ENCODE assay signal across 8 cellular contexts in the genomic region with DNA sequence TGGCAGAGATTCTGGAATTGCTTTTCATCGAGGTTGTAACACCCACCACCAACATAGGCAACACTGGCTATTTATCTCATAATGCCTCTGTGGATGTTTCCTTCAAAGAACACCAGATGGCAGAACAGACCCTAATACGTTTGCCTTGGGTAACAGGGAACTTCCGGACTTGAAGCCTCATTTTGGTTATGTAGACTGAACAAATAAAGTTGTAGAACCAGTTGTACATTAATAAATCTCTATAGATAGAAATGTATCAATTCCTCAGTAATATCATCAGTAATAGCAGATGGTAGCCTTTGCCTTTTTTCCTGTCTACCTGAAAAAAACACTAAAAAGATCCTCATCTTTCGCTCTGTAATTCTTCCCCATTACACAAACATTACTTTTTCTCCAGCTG. TPM values are rescaled to one million over a fixed set of nuclear protein-coding genes. Genes with fewer than 3 reads are reported as not detected.
DNase-seq lines count a peak whose midpoint lies in the region; ATAC-seq and TF ChIP-seq lines count a peak whose summit lies in the region.

No MANE protein-coding gene starts in this region.

- TF ChIP-seq CTCF in HEK293 (tag by site-specific recombination; IDR thresholded peaks at IDR 0.05): peak; percentile 38; the same call in 1 of the 2 replicates
- TF ChIP-seq CTCF in neural progenitor cell (IDR thresholded peaks at IDR 0.05): peak; percentile 82

- no peaks in the 10 kb centered on the region for H3K27me3 ChIP-seq in neural progenitor cell

- peaks cover 6% of the 10 kb centered on the region for H3K4me1 ChIP-seq in HEK293 (ENCODE audit: control insufficient read depth, insufficient read depth, low read length)
- peaks cover 4% of the 10 kb centered on the region for H3K4me1 ChIP-seq in neural progenitor cell

- POLR2A ChIA-PET in HEK293 (lab: Yijun Ruan, JAX): no interaction called here
- POLR2A ChIA-PET in activated CD4-positive, alpha-beta memory T cell treated with anti-CD3 and anti-CD28 coated beads for 36 hours (lab: Charles Lee): interaction anchor here (0.7 kb wide), 1 partner anchor 210 kb away, joined by 3 read pairs; no protein-coding TSS in a partner anchor

- peaks cover 13% of the 10 kb centered on the region for H3K4me1 Mint-ChIP-seq in activated CD4-positive, alpha-beta memory T cell treated with anti-CD3 and anti-CD28 coated beads for 36 hours (ENCODE audit: low read depth)
- peaks cover 12% of the 10 kb centered on the region for H3K4me1 Mint-ChIP-seq in neural progenitor cell

- H4K20me1 ChIP-seq in neural progenitor cell (ENCODE audit: low read depth): no peaks in the 10 kb centered on the region

- ATAC-seq in GM18505 (IDR thresholded peaks at IDR 0.05; ENCODE audit: unreplicated experiment): no peak

- H3F3A ChIP-seq in neural progenitor cell (ENCODE audit: low read depth): peaks cover 3% of the 10 kb centered on the region

- DNase-seq in DMS114 treated with DMSO at 0.1 percent for 48 hours (lab: John Stamatoyannopoulos, UW; ENCODE audit: unreplicated experiment) (peak; percentile 55), NCI-H446 (lab: John Stamatoyannopoulos, UW) (peak; percentile 22 to 63), fibroblast of peridontal ligament (ENCODE audit: extremely low read depth) (peak; percentile 91), neural progenitor cell (ENCODE audit: low spot score) (peak; percentile 73), ecto neural progenitor cell (ENCODE audit: low spot score) (no peak)
- DNase-seq in activated CD4-positive, alpha-beta memory T cell treated with anti-CD3 and anti-CD28 coated beads for 36 hours: peak; percentile 28

- no peaks in the 10 kb centered on the region for H3K36me3 Mint-ChIP-seq in activated CD4-positive, alpha-beta memory T cell treated with anti-CD3 and anti-CD28 coated beads for 36 hours
- no peaks in the 10 kb centered on the region for H3K36me3 Mint-ChIP-seq in neural progenitor cell

- peak overlapping the region; percentile 24 for H3K27ac Mint-ChIP-seq in activated CD4-positive, alpha-beta memory T cell treated with anti-CD3 and anti-CD28 coated beads for 36 hours
- no peak overlapping the region for H3K27ac Mint-ChIP-seq in neural progenitor cell

- no peak overlapping the region for H3K9ac ChIP-seq in neural progenitor cell

- intact Hi-C loops in activated CD4-positive, alpha-beta memory T cell treated with anti-CD3 and anti-CD28 coated beads for 36 hours (cut with micrococcal nuclease): loop anchor here (1.0 to 5.0 kb wide), 7 partner anchors 51 to 418 kb away; no protein-coding TSS in a partner anchor

- no peak overlapping the region for H2AFZ ChIP-seq in neural progenitor cell (replicated peaks)

- CTCF ChIA-PET in HEK293 (lab: Yijun Ruan, JAX): interaction anchor here (0.6 to 3.6 kb wide), 29 partner anchors 11 to 605 kb away, joined by 3 to 32 read pairs (median 4); no protein-coding TSS in a partner anchor
- CTCF ChIA-PET in activated CD4-positive, alpha-beta memory T cell treated with anti-CD3 and anti-CD28 coated beads for 36 hours (lab: Charles Lee): interaction anchor here (0.7 to 2.4 kb wide), 16 partner anchors 10 to 437 kb away, joined by 3 to 21 read pairs (median 3); no protein-coding TSS in a partner anchor

- no peak overlapping the region for H3K4me3 ChIP-seq in HEK293 (ENCODE audit: low read depth, low read length)
- H3K4me3 ChIP-seq in neural progenitor cell: no peak overlapping the region

- H3K9me3 Mint-ChIP-seq in activated CD4-positive, alpha-beta memory T cell treated with anti-CD3 and anti-CD28 coated beads for 36 hours: no peaks in the 10 kb centered on the region
- H3K9me3 Mint-ChIP-seq in neural progenitor cell: no peaks in the 10 kb centered on the region

- H3K36me3 ChIP-seq in HEK293 (ENCODE audit: control insufficient read depth in 2 of 2, insufficient read depth in 1 of 2, low read length in 2 of 2): no peaks in the 10 kb centered on the region
- H3K36me3 ChIP-seq in neural progenitor cell: no peaks in the 10 kb centered on the region

- H3K9me3 ChIP-seq in HEK293 (ENCODE audit: control insufficient read depth, insufficient read depth, low read depth, low read length) (no peaks in the 10 kb centered on the region), neural progenitor cell (ENCODE audit: low read depth) (no peaks in the 10 kb centered on the region)

- no peak overlapping the region for H3K4me2 ChIP-seq in neural progenitor cell

- no peak overlapping the region for H3K27ac ChIP-seq in HEK293 (ENCODE audit: extremely low read depth, low read depth, low read length)
- no peak overlapping the region for H3K27ac ChIP-seq in neural progenitor cell

- TF ChIP-seq POLR2A in GM18505 (IDR thresholded peaks at IDR 0.05; ENCODE audit: borderline replicate concordance, extremely low read depth, insufficient read depth, insufficient read length): no peak

- H3K4me3 Mint-ChIP-seq in activated CD4-positive, alpha-beta memory T cell treated with anti-CD3 and anti-CD28 coated beads for 36 hours: peak overlapping the region; percentile 11
- H3K4me3 Mint-ChIP-seq in neural progenitor cell: no peak overlapping the region

- no peaks in the 10 kb centered on the region for H3K27me3 Mint-ChIP-seq in activated CD4-positive, alpha-beta memory T cell treated with anti-CD3 and anti-CD28 coated beads for 36 hours
- H3K27me3 Mint-ChIP-seq in neural progenitor cell (ENCODE audit: insufficient read depth, low read depth): peaks cover 10% of the 10 kb centered on the region

- H3K79me2 ChIP-seq in neural progenitor cell (ENCODE audit: low read depth): no peaks in the 10 kb centered on the region

TF ChIP-seq in HEK293, 187 proteins besides CTCF, POLR2A, EP300 and RAD21:
- TF ChIP-seq ZNF654 (tag by site-specific recombination; IDR thresholded peaks at IDR 0.05; ENCODE audit: low read depth): peak; percentile 88
- 0 out of 2 replicates have a peak, but pooled peaks have one; percentile 19 for TF ChIP-seq ZNF561 (tag by site-specific recombination; IDR thresholded peaks at IDR 0.05; ENCODE audit: borderline replicate concordance)
- no peak for TF ChIP-seq WT1 (tag by site-specific recombination; IDR thresholded peaks at IDR 0.05)
TF ChIP-seq in HEK293: peak in this region for 2.

RNA-seq across cellular contexts. Expression of a gene that starts 25.9 kb away (rescaled TPM):
- total RNA-seq in activated CD4-positive, alpha-beta memory T cell treated with anti-CD3 and anti-CD28 coated beads for 36 hours: not detected
- not detected in 2 replicates for total RNA-seq in neural progenitor cell (ENCODE audit: low replicate concordance)

RNA-seq across cellular contexts. Expression of a gene that starts 47.3 kb away (rescaled TPM):
- 10 to 100 TPM; 75.1 to 78.5 TPM for total RNA-seq in activated CD4-positive, alpha-beta memory T cell treated with anti-CD3 and anti-CD28 coated beads for 36 hours
- 1.7 and 2.1 TPM in 2 replicates for total RNA-seq in neural progenitor cell (ENCODE audit: low replicate concordance)

Comparison
In these comparisons a context has a peak if more than half of its experiments do, and no peak if none do; other contexts are left out.
1. RNA of a gene that starts 47.3 kb away (total RNA-seq): 75.1 to 78.5 TPM in activated CD4-positive, alpha-beta memory T cell treated with anti-CD3 and anti-CD28 coated beads for 36 hours; 1.7 to 2.1 TPM in neural progenitor cell; every median in the first group is over 10 times any median in the second.